1 cellular context compared by ENCODE assay signal in the genomic region with DNA sequence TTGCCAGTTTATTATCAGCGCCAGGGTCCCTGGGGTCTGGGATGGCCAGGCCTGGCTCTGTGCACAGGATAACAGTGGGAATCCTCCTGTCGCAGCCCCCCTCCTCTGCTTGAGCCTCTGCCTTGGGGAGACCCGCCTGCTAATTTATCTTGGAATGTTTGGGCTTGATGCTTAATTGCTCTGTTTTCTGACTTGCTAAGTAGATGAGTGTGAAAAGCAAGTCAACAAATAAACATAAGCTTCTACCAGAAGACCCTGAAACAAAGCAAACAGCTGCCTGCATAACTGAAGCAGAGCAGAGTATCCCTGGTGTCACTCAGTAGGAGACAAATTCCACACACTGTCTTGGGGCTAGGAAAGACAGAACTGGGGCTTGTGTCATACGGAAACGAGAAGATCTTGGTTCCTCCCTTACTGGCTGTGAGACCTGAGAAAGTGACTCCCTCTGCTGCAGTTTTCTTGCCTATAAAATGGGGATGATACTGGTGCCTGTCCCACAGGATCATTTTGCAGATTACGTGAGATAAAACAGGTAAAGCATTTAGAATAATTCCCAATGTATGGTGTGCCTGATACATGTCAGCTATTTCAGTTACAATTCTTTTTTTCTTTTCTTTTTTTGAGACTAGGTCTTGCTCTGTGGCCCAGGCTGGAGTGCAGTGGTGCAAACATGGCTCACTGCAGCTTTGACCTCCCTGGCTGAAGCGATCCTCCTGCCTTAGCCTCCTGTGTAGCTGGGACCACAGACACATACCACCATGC.
TF ChIP-seq lines count a peak whose summit lies in the region.

No MANE protein-coding gene starts in this region.

TF ChIP-seq in H1, 55 proteins besides CTCF, POLR2A, EP300 and RAD21:
- TF ChIP-seq RXRA (IDR thresholded peaks at IDR 0.05; ENCODE audit: insufficient read depth, low read depth, low read length) (no peak), TAF1 (IDR thresholded peaks at IDR 0.05; ENCODE audit: low read depth, low read length) (no peak), SIX5 (IDR thresholded peaks at IDR 0.05; ENCODE audit: low read depth, low read length) (no peak), SP1 (IDR thresholded peaks at IDR 0.05; ENCODE audit: low read depth, low read length) (peak; percentile 38; the same call in 1 of the 2 replicates), EZH2 (IDR thresholded peaks at IDR 0.05; ENCODE audit: low read depth, low read length, severe bottlenecking) (no peak), BCL11A (IDR thresholded peaks at IDR 0.05; ENCODE audit: low read depth in 2 of 2, low read length in 2 of 2) (peak in 1 of 2 experiments; percentile 53), NANOG (IDR thresholded peaks at IDR 0.05; ENCODE audit: insufficient read depth, low read depth, low read length, poor library complexity, severe bottlenecking) (peak; percentile 62), CTBP2 (IDR thresholded peaks at IDR 0.05; ENCODE audit: borderline replicate concordance, insufficient read depth, insufficient read length, low read length) (peak; percentile 54), SAP30 (IDR thresholded peaks at IDR 0.05; ENCODE audit: insufficient read depth, insufficient replicate concordance, low read length) (no peak), GTF2F1 (IDR thresholded peaks at IDR 0.05; ENCODE audit: borderline replicate concordance, low read depth, low read length) (no peak), SP2 (IDR thresholded peaks at IDR 0.05; ENCODE audit: low read length) (no peak), KDM4A (IDR thresholded peaks at IDR 0.05; ENCODE audit: low read depth, low read length, severe bottlenecking) (no peak), CBX8 (IDR thresholded peaks at IDR 0.05; ENCODE audit: borderline replicate concordance, low read depth, low read length) (no peak), ZNF274 (IDR thresholded peaks at IDR 0.05; ENCODE audit: borderline replicate concordance, extremely low read depth, low read length) (no peak), TBP (IDR thresholded peaks at IDR 0.05; ENCODE audit: low read depth, low read length) (no peak; the same call in 1 of the 2 replicates), BACH1 (IDR thresholded peaks at IDR 0.05; ENCODE audit: low read length) (no peak), PHF8 (conservative IDR thresholded peaks at IDR 0.05; ENCODE audit: low read depth, low read length) (no peak), CHD2 (IDR thresholded peaks at IDR 0.05; ENCODE audit: low read length) (no peak), RBBP5 (IDR thresholded peaks at IDR 0.05; ENCODE audit: borderline replicate concordance, low read depth, low read length) (no peak), RNF2 (IDR thresholded peaks at IDR 0.05; ENCODE audit: borderline replicate concordance, low read depth, low read length, missing control alignments, poor library complexity, severe bottlenecking) (no peak), CREB1 (IDR thresholded peaks at IDR 0.05) (no peak; the same call in 1 of the 2 replicates), HDAC6 (IDR thresholded peaks at IDR 0.05; ENCODE audit: low read depth, low read length) (no peak), SIN3A (conservative IDR thresholded peaks at IDR 0.05 in 1 of 2, IDR thresholded peaks at IDR 0.05 in 1 of 2; ENCODE audit: low read depth in 1 of 2, low read length in 2 of 2) (0 out of 4 replicates have a peak, but pooled peaks have one; percentile 42 to 53), GABPA (IDR thresholded peaks at IDR 0.05; ENCODE audit: borderline replicate concordance, insufficient read depth, low read length) (no peak), ASH2L (IDR thresholded peaks at IDR 0.05; ENCODE audit: low read length) (no peak), SRF (IDR thresholded peaks at IDR 0.05; ENCODE audit: low read depth, low read length) (no peak), JUND (IDR thresholded peaks at IDR 0.05; ENCODE audit: low read length) (no peak), RFX5 (IDR thresholded peaks at IDR 0.05; ENCODE audit: borderline replicate concordance, low read depth, low read length) (no peak), TEAD4 (IDR thresholded peaks at IDR 0.05; ENCODE audit: low read depth, low read length) (peak; percentile 92), MAFK (IDR thresholded peaks at IDR 0.05; ENCODE audit: low read depth, low read length) (no peak), HDAC2 (IDR thresholded peaks at IDR 0.05; ENCODE audit: borderline replicate concordance in 1 of 2, low read depth in 2 of 2, low read length in 2 of 2) (0 out of 4 replicates have a peak, but pooled peaks have one; percentile 29 to 41), SIRT6 (IDR thresholded peaks at IDR 0.05; ENCODE audit: low read length) (no peak), CHD1 (IDR thresholded peaks at IDR 0.05; ENCODE audit: low read depth, low read length) (no peak), KDM5A (IDR thresholded peaks at IDR 0.05; ENCODE audit: low read length) (no peak), SUZ12 (IDR thresholded peaks at IDR 0.05; ENCODE audit: low read length) (no peak), TAF7 (optimal IDR thresholded peaks at IDR 0.05; ENCODE audit: borderline replicate concordance, low read depth, low read length) (no peak), KDM1A (IDR thresholded peaks at IDR 0.05; ENCODE audit: borderline replicate concordance, low read length) (peak; percentile 84), BRCA1 (IDR thresholded peaks at IDR 0.05; ENCODE audit: low read depth, low read length) (no peak), POLR2AphosphoS5 (IDR thresholded peaks at IDR 0.05; ENCODE audit: low read depth, low read length) (no peak), NRF1 (IDR thresholded peaks at IDR 0.05; ENCODE audit: low read depth, low read length) (no peak), FOSL1 (IDR thresholded peaks at IDR 0.05; ENCODE audit: insufficient read depth, low read depth, low read length) (no peak), TCF12 (IDR thresholded peaks at IDR 0.05; ENCODE audit: low read depth, low read length) (peak; percentile 89; the same call in 1 of the 2 replicates), JUN (IDR thresholded peaks at IDR 0.05; ENCODE audit: low read depth, low read length) (no peak), EGR1 (IDR thresholded peaks at IDR 0.05; ENCODE audit: borderline replicate concordance, low read depth, low read length) (no peak), YY1 (IDR thresholded peaks at IDR 0.05; ENCODE audit: low read depth, low read length) (0 out of 2 replicates have a peak, but pooled peaks have one; percentile 19), POU5F1 (IDR thresholded peaks at IDR 0.05; ENCODE audit: low read depth, low read length) (peak; percentile 72; the same call in 1 of the 2 replicates), CEBPB (IDR thresholded peaks at IDR 0.05; ENCODE audit: low read depth, low read length) (no peak)
- TF ChIP-seq, protein P1, sequence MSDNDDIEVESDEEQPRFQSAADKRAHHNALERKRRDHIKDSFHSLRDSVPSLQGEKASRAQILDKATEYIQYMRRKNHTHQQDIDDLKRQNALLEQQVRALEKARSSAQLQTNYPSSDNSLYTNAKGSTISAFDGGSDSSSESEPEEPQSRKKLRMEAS (IDR thresholded peaks at IDR 0.05): 0 out of 2 replicates have a peak, but pooled peaks have one; percentile 15
- TF ChIP-seq, protein P2, sequence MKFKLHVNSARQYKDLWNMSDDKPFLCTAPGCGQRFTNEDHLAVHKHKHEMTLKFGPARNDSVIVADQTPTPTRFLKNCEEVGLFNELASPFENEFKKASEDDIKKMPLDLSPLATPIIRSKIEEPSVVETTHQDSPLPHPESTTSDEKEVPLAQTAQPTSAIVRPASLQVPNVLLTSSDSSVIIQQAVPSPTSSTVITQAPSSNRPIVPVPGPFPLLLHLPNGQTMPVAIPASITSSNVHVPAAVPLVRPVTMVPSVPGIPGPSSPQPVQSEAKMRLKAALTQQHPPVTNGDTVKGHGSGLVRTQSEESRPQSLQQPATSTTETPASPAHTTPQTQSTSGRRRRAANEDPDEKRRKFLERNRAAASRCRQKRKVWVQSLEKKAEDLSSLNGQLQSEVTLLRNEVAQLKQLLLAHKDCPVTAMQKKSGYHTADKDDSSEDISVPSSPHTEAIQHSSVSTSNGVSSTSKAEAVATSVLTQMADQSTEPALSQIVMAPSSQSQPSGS (IDR thresholded peaks at IDR 0.05; ENCODE audit: low read length): peak; percentile 82; the same call in 1 of the 2 replicates
- TF ChIP-seq, protein P3, sequence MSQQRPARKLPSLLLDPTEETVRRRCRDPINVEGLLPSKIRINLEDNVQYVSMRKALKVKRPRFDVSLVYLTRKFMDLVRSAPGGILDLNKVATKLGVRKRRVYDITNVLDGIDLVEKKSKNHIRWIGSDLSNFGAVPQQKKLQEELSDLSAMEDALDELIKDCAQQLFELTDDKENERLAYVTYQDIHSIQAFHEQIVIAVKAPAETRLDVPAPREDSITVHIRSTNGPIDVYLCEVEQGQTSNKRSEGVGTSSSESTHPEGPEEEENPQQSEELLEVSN (IDR thresholded peaks at IDR 0.05): no peak
- TF ChIP-seq, protein P4, sequence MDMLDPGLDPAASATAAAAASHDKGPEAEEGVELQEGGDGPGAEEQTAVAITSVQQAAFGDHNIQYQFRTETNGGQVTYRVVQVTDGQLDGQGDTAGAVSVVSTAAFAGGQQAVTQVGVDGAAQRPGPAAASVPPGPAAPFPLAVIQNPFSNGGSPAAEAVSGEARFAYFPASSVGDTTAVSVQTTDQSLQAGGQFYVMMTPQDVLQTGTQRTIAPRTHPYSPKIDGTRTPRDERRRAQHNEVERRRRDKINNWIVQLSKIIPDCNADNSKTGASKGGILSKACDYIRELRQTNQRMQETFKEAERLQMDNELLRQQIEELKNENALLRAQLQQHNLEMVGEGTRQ (IDR thresholded peaks at IDR 0.05; ENCODE audit: low read length): no peak
- TF ChIP-seq, protein P5, sequence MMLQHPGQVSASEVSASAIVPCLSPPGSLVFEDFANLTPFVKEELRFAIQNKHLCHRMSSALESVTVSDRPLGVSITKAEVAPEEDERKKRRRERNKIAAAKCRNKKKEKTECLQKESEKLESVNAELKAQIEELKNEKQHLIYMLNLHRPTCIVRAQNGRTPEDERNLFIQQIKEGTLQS (IDR thresholded peaks at IDR 0.05; ENCODE audit: insufficient read depth, low read depth, low read length): no peak
- TF ChIP-seq, protein P6, sequence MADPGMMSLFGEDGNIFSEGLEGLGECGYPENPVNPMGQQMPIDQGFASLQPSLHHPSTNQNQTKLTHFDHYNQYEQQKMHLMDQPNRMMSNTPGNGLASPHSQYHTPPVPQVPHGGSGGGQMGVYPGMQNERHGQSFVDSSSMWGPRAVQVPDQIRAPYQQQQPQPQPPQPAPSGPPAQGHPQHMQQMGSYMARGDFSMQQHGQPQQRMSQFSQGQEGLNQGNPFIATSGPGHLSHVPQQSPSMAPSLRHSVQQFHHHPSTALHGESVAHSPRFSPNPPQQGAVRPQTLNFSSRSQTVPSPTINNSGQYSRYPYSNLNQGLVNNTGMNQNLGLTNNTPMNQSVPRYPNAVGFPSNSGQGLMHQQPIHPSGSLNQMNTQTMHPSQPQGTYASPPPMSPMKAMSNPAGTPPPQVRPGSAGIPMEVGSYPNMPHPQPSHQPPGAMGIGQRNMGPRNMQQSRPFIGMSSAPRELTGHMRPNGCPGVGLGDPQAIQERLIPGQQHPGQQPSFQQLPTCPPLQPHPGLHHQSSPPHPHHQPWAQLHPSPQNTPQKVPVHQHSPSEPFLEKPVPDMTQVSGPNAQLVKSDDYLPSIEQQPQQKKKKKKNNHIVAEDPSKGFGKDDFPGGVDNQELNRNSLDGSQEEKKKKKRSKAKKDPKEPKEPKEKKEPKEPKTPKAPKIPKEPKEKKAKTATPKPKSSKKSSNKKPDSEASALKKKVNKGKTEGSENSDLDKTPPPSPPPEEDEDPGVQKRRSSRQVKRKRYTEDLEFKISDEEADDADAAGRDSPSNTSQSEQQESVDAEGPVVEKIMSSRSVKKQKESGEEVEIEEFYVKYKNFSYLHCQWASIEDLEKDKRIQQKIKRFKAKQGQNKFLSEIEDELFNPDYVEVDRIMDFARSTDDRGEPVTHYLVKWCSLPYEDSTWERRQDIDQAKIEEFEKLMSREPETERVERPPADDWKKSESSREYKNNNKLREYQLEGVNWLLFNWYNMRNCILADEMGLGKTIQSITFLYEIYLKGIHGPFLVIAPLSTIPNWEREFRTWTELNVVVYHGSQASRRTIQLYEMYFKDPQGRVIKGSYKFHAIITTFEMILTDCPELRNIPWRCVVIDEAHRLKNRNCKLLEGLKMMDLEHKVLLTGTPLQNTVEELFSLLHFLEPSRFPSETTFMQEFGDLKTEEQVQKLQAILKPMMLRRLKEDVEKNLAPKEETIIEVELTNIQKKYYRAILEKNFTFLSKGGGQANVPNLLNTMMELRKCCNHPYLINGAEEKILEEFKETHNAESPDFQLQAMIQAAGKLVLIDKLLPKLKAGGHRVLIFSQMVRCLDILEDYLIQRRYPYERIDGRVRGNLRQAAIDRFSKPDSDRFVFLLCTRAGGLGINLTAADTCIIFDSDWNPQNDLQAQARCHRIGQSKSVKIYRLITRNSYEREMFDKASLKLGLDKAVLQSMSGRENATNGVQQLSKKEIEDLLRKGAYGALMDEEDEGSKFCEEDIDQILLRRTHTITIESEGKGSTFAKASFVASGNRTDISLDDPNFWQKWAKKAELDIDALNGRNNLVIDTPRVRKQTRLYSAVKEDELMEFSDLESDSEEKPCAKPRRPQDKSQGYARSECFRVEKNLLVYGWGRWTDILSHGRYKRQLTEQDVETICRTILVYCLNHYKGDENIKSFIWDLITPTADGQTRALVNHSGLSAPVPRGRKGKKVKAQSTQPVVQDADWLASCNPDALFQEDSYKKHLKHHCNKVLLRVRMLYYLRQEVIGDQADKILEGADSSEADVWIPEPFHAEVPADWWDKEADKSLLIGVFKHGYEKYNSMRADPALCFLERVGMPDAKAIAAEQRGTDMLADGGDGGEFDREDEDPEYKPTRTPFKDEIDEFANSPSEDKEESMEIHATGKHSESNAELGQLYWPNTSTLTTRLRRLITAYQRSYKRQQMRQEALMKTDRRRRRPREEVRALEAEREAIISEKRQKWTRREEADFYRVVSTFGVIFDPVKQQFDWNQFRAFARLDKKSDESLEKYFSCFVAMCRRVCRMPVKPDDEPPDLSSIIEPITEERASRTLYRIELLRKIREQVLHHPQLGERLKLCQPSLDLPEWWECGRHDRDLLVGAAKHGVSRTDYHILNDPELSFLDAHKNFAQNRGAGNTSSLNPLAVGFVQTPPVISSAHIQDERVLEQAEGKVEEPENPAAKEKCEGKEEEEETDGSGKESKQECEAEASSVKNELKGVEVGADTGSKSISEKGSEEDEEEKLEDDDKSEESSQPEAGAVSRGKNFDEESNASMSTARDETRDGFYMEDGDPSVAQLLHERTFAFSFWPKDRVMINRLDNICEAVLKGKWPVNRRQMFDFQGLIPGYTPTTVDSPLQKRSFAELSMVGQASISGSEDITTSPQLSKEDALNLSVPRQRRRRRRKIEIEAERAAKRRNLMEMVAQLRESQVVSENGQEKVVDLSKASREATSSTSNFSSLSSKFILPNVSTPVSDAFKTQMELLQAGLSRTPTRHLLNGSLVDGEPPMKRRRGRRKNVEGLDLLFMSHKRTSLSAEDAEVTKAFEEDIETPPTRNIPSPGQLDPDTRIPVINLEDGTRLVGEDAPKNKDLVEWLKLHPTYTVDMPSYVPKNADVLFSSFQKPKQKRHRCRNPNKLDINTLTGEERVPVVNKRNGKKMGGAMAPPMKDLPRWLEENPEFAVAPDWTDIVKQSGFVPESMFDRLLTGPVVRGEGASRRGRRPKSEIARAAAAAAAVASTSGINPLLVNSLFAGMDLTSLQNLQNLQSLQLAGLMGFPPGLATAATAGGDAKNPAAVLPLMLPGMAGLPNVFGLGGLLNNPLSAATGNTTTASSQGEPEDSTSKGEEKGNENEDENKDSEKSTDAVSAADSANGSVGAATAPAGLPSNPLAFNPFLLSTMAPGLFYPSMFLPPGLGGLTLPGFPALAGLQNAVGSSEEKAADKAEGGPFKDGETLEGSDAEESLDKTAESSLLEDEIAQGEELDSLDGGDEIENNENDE (IDR thresholded peaks at IDR 0.05; ENCODE audit: insufficient replicate concordance, low read length): peak; percentile 84
